In the genomic region with DNA sequence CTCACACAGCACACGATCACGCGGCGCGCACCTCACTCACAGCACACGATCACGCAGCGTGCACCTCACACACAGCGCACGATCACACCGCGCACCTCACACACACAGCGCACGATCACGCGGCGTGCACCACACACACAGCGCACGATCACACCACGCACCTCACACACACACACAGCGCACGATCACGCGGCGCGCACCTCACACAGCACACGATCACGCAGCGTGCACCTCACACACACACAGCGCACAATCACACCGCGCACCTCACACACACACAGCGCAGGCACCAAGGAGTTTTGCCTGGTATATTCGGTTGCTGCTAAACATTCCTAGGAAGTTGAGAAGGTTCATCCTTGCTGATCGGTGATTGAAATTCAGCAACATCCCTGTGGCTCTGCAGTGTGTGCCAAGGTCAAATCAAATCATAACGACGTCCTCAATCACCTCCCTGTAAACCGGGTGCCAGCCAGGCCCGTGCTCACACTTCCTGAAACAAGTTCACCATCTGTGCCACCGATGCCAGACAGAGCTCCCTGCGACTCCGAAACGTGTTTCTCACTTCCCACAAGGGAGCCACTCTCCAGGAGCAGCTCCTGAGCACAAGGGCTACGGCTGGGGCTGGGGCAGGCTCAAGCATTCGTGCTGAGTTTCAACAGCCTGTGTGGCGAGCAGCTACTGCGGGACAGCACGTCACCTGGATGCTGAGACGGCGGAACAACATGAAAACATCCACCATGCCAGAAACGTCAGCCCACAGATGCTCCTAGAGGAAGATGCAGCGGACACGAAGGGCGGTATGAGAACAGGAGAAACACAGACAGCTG, we compare ENCODE assay signal across 24 cellular contexts. TPM values are rescaled to one million over a fixed set of nuclear protein-coding genes. Genes with fewer than 3 reads are reported as not detected.
A peak's percentile ranks its signal among the peaks of the same experiment; 100 is the strongest.
DNase-seq lines count a peak whose midpoint lies in the region; ATAC-seq and TF ChIP-seq lines count a peak whose summit lies in the region.
"Had no signal": no experiment of that assay in that cellular context is flagged by ENCODE, and none has a peak within 500 bp of the region (broad histone marks: within the 10 kb centered on the region; RNA-seq: fewer than 3 reads in every experiment).

No MANE protein-coding gene starts in this region.

- H3K27me3 ChIP-seq in H7 (ENCODE audit: control insufficient read depth, insufficient read depth, low read length): no peaks in the 10 kb centered on the region
- H3K27me3 ChIP-seq: esophagus squamous epithelium, SJCRH30, uterus had no signal

- POLR2A ChIA-PET in activated CD4-positive, alpha-beta T cell treated with anti-CD3 and anti-CD28 coated beads, Interleukin-2, amount 10 ng/mL, durations not matched to agents 7 days and 5 days (lab: Charles Lee): no interaction called here

- H3K36me3 ChIP-seq in H7 (replicated peaks; ENCODE audit: control insufficient read depth, insufficient read depth, low read length): peaks cover 48% of the 10 kb centered on the region
- H3K36me3 ChIP-seq: uterus had no signal

- no peak overlapping the region for H3K4me3 Mint-ChIP-seq in activated CD4-positive, alpha-beta T cell treated with anti-CD3 and anti-CD28 coated beads, Interleukin-2, amount 10 ng/mL, durations not matched to agents 7 days and 5 days
- H3K4me3 Mint-ChIP-seq in central memory CD8-positive, alpha-beta T cell: no peak overlapping the region
- no peak overlapping the region for H3K4me3 Mint-ChIP-seq in nephron progenitor cell
- H3K4me3 Mint-ChIP-seq: activated naive CD4-positive, alpha-beta T cell treated with anti-CD3 and anti-CD28 coated beads, Interleukin-2, amount 50 U/mL, for 24 hours; activated T-cell treated with anti-CD3 and anti-CD28 coated beads, Interleukin-2, amount 50 U/mL, for 72 hours; CD8-positive, alpha-beta T cell had no signal

- CTCF ChIA-PET in activated CD4-positive, alpha-beta T cell treated with anti-CD3 and anti-CD28 coated beads, Interleukin-2, amount 10 ng/mL, durations not matched to agents 7 days and 5 days (lab: Charles Lee): interaction anchor here (0.6 kb wide), 1 partner anchor 28 kb away, joined by 3 read pairs; no protein-coding TSS in a partner anchor

- H3K36me3 Mint-ChIP-seq in activated CD4-positive, alpha-beta T cell treated with anti-CD3 and anti-CD28 coated beads, Interleukin-2, amount 10 ng/mL, durations not matched to agents 7 days and 5 days (ENCODE audit: low read depth): peaks cover 41% of the 10 kb centered on the region
- H3K36me3 Mint-ChIP-seq in central memory CD8-positive, alpha-beta T cell (ENCODE audit: insufficient read depth): peaks cover 30% of the 10 kb centered on the region
- H3K36me3 Mint-ChIP-seq in nephron progenitor cell (ENCODE audit: low read depth): peaks cover 42% of the 10 kb centered on the region

- ATAC-seq in central memory CD8-positive, alpha-beta T cell (replicated peaks; ENCODE audit: extremely low read depth, poor library complexity, severe bottlenecking): no peak
- no peak for ATAC-seq in HG02973 (IDR thresholded peaks at IDR 0.05; ENCODE audit: unreplicated experiment)
- ATAC-seq: CD8-positive, alpha-beta T cell; Panc1 had no signal

- H3K27me3 Mint-ChIP-seq in activated CD4-positive, alpha-beta T cell treated with anti-CD3 and anti-CD28 coated beads, Interleukin-2, amount 10 ng/mL, durations not matched to agents 7 days and 5 days: no peaks in the 10 kb centered on the region
- no peaks in the 10 kb centered on the region for H3K27me3 Mint-ChIP-seq in central memory CD8-positive, alpha-beta T cell
- peaks cover 4% of the 10 kb centered on the region for H3K27me3 Mint-ChIP-seq in nephron progenitor cell (ENCODE audit: low read depth, poor library complexity)
- H3K27me3 Mint-ChIP-seq: activated naive CD4-positive, alpha-beta T cell treated with anti-CD3 and anti-CD28 coated beads, Interleukin-2, amount 50 U/mL, for 24 hours had no signal

- peak overlapping the region; percentile 13 for H3K27ac Mint-ChIP-seq in activated CD4-positive, alpha-beta T cell treated with anti-CD3 and anti-CD28 coated beads, Interleukin-2, amount 10 ng/mL, durations not matched to agents 7 days and 5 days
- H3K27ac Mint-ChIP-seq in central memory CD8-positive, alpha-beta T cell (ENCODE audit: low read depth): peak overlapping the region; percentile 71
- H3K27ac Mint-ChIP-seq in nephron progenitor cell: peak overlapping the region; percentile 73
- H3K27ac Mint-ChIP-seq: activated naive CD4-positive, alpha-beta T cell treated with anti-CD3 and anti-CD28 coated beads, Interleukin-2, amount 50 U/mL, for 24 hours; activated T-cell treated with anti-CD3 and anti-CD28 coated beads, Interleukin-2, amount 50 U/mL, for 72 hours; CD8-positive, alpha-beta T cell had no signal

- no peak for DNase-seq in activated CD4-positive, alpha-beta T cell treated with anti-CD3 and anti-CD28 coated beads, Interleukin-2, amount 10 ng/mL, durations not matched to agents 7 days and 5 days
- DNase-seq in activated CD4-positive, alpha-beta T cell treated with anti-CD3 and anti-CD28 coated beads for 48 hours: no peak
- DNase-seq in H7 (peak; percentile 34), nephron progenitor cell (no peak), NCI-H146 (lab: John Stamatoyannopoulos, UW) (no peak)
- DNase-seq in central memory CD8-positive, alpha-beta T cell (ENCODE audit: low spot score in 2 of 2): no peak
- no peak for DNase-seq in stimulated activated CD4-positive, alpha-beta T cell treated with anti-CD3 and anti-CD28 coated beads, Interleukin-15, amount 100 ng/mL, for 24 hours
- DNase-seq: activated CD4-positive, CD25-positive, alpha-beta regulatory T cell treated with anti-CD3 and anti-CD28 coated beads, Interleukin-2, amount 50 U/mL, for 72 hours; activated T-cell treated with anti-CD3 and anti-CD28 coated beads, Interleukin-2, amount 50 U/mL, for 72 hours; CD8-positive, alpha-beta T cell; DMS153; effector memory CD4-positive, alpha-beta T cell; esophagus squamous epithelium; hypothalamus; NCI-H1417 treated with DMSO at 0.1 percent for 48 hours; NCI-H510A treated with DMSO at 0.1 percent for 48 hours; NK-92 treated with Interleukin-12 subunit alpha and Interleukin-12 subunit beta, amount 100 ng/mL, for 24 hours; SJCRH30; stimulated activated CD4-positive, alpha-beta T cell treated with anti-CD3 and anti-CD28 coated beads, Interleukin-2, amount 100 ng/mL, for 24 hours; uterus had no signal

- H3K9me3 Mint-ChIP-seq in activated CD4-positive, alpha-beta T cell treated with anti-CD3 and anti-CD28 coated beads, Interleukin-2, amount 10 ng/mL, durations not matched to agents 7 days and 5 days: no peaks in the 10 kb centered on the region
- H3K9me3 Mint-ChIP-seq in central memory CD8-positive, alpha-beta T cell: peaks cover 11% of the 10 kb centered on the region
- no peaks in the 10 kb centered on the region for H3K9me3 Mint-ChIP-seq in nephron progenitor cell
- H3K9me3 Mint-ChIP-seq: activated naive CD4-positive, alpha-beta T cell treated with anti-CD3 and anti-CD28 coated beads, Interleukin-2, amount 50 U/mL, for 24 hours; activated T-cell treated with anti-CD3 and anti-CD28 coated beads, Interleukin-2, amount 50 U/mL, for 72 hours; CD8-positive, alpha-beta T cell had no signal

- H3K4me1 Mint-ChIP-seq in activated CD4-positive, alpha-beta T cell treated with anti-CD3 and anti-CD28 coated beads, Interleukin-2, amount 10 ng/mL, durations not matched to agents 7 days and 5 days: peaks cover 1% of the 10 kb centered on the region
- H3K4me1 Mint-ChIP-seq in central memory CD8-positive, alpha-beta T cell: peaks cover 10% of the 10 kb centered on the region
- no peaks in the 10 kb centered on the region for H3K4me1 Mint-ChIP-seq in nephron progenitor cell

- TF ChIP-seq CTCF in nephron progenitor cell (IDR thresholded peaks at IDR 0.05): no peak

- no peak overlapping the region for H3K4me3 ChIP-seq in H7 (ENCODE audit: insufficient read depth, low read depth, low read length)
- H3K4me3 ChIP-seq: esophagus squamous epithelium, SJCRH30, skin epidermis, uterus had no signal

RNA-seq across cellular contexts. Expression of a gene that starts 30.2 kb away (rescaled TPM):
- 10 to 100 TPM; 23.9 to 32.7 TPM for total RNA-seq in activated CD4-positive, alpha-beta T cell treated with anti-CD3 and anti-CD28 coated beads, Interleukin-2, amount 10 ng/mL, durations not matched to agents 7 days and 5 days
- total RNA-seq in H7 (2014; rRNA removed; shearing (Covaris generic)): 12.9 and 15.3 TPM in 2 replicates

RNA-seq across cellular contexts. Expression of a gene that starts 44.0 kb away (rescaled TPM):
- 10 to 100 TPM; 25.0 to 27.0 TPM for total RNA-seq in activated CD4-positive, alpha-beta T cell treated with anti-CD3 and anti-CD28 coated beads, Interleukin-2, amount 10 ng/mL, durations not matched to agents 7 days and 5 days
- total RNA-seq in H7 (2014; rRNA removed; shearing (Covaris generic)): 40.5 and 41.9 TPM in 2 replicates

Comparison
In these comparisons a context has a peak if more than half of its experiments do, and no peak if none do; other contexts are left out.
1. H3K27ac Mint-ChIP-seq: peak in every context shown above with its lines; median percentile 73 in nephron progenitor cell; 71 in central memory CD8-positive, alpha-beta T cell; 13 in activated CD4-positive, alpha-beta T cell treated with anti-CD3 and anti-CD28 coated beads, Interleukin-2, amount 10 ng/mL, durations not matched to agents 7 days and 5 days.